Comparison of ENCODE assay signal across 30 cellular contexts in the genomic region with DNA sequence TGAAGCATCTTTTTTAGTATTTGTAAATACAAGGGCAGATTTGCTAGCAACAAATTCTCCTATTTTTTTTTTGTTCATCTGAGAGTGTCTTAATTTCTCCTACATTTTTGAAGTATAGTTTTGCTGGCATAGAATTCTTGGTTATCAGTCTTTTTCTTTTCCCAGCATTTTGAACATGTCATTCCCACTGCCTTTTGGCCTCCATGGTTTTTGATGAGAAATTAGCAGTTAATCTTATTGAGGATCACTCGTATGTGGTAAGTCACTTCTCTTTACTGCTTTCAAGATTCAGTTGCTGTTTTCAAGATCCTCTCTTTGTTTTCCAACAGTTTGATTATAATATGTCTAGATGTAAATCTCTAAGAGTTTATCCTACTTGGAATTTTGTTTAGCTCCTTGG.
"Had no signal": no experiment of that assay in that cellular context is flagged by ENCODE, and none has a peak within 500 bp of the region (broad histone marks: within the 10 kb centered on the region; RNA-seq: fewer than 3 reads in every experiment).

No MANE protein-coding gene starts in this region.

- H3K27ac ChIP-seq: ascending aorta, breast epithelium, cardiac muscle cell, colonic mucosa, epithelial cell of prostate, esophagus squamous epithelium, gastroesophageal sphincter, heart right ventricle, hepatocyte had no signal

- ATAC-seq: activated naive CD4-positive, alpha-beta T cell treated with anti-CD3 and anti-CD28 coated beads, Interleukin-2, amount 50 U/mL, for 72 hours; activated T-cell treated with anti-CD3 and anti-CD28 coated beads, Interleukin-2, amount 50 U/mL, for 72 hours; gastroesophageal sphincter; heart right ventricle; T-helper 17 cell had no signal

- H3K4me3 ChIP-seq: ascending aorta, breast epithelium, cardiac muscle cell, colonic mucosa, esophagus squamous epithelium, gastroesophageal sphincter, heart right ventricle, hepatocyte had no signal

- H3K4me2 ChIP-seq: hepatocyte had no signal

- DNase-seq: activated CD4-positive, alpha-beta memory T cell treated with anti-CD3 and anti-CD28 coated beads, Interleukin-2, amount 10 ng/mL, durations not matched to agents 7 days and 5 days; activated CD4-positive, alpha-beta T cell treated with anti-CD3 and anti-CD28 coated beads for 1 hour; activated CD4-positive, alpha-beta T cell treated with anti-CD3 and anti-CD28 coated beads for 4 hours; activated CD4-positive, alpha-beta T cell treated with anti-CD3 and anti-CD28 coated beads, Interleukin-2, amount 10 ng/mL, durations not matched to agents 7 days and 5 days; activated CD4-positive, alpha-beta T cell treated with anti-CD3 and anti-CD28 coated beads, Interleukin-2, amount 50 U/mL, for 4 hours; activated CD8-positive, alpha-beta memory T cell treated with anti-CD3 and anti-CD28 coated beads, Interleukin-2, amount 50 U/mL, for 48 hours; activated gamma-delta T cell; activated naive CD4-positive, alpha-beta T cell; activated naive CD4-positive, alpha-beta T cell treated with anti-CD3 and anti-CD28 coated beads, Interleukin-2, amount 10 ng/mL, durations not matched to agents 7 days and 5 days; activated naive CD8-positive, alpha-beta T cell treated with anti-CD3 and anti-CD28 coated beads, Interleukin-2, amount 10 ng/mL, durations not matched to agents 7 days and 5 days; activated T-cell treated with anti-CD3 and anti-CD28 coated beads for 4 hours; activated T-cell treated with anti-CD3 and anti-CD28 coated beads, Interleukin-2, amount 50 U/mL, for 24 hours; activated T-cell treated with anti-CD3 and anti-CD28 coated beads, Interleukin-2, amount 50 U/mL, for 72 hours; central memory CD4-positive, alpha-beta T cell; cerebellar nuclear complex; colonic mucosa; effector CD8-positive, alpha-beta T cell; esophagus squamous epithelium; foreskin melanocyte; heart right ventricle; T-helper 17 cell had no signal

- H3K36me3 ChIP-seq: ascending aorta, breast epithelium, cardiac muscle cell, colonic mucosa, esophagus squamous epithelium, gastroesophageal sphincter, heart right ventricle had no signal

- H3K4me1 ChIP-seq: ascending aorta had no signal

- FAIRE-seq: endometrium, endothelial cell of umbilical vein had no signal

- H2AFZ ChIP-seq: hepatocyte had no signal

- H3K27me3 ChIP-seq: ascending aorta, breast epithelium, cardiac muscle cell, colonic mucosa, esophagus squamous epithelium, gastroesophageal sphincter, heart right ventricle, hepatocyte had no signal

- H3K79me2 ChIP-seq: hepatocyte had no signal

- H3K9me3 ChIP-seq: ascending aorta, breast epithelium, colonic mucosa had no signal
